16 cellular contexts compared by ENCODE assay signal in genomic region chr9:98866435-98867108, GRCh38. TPM values are rescaled to one million over a fixed set of nuclear protein-coding genes. Genes with fewer than 3 reads are reported as not detected.
DNase-seq lines count a peak whose midpoint lies in the region; ATAC-seq and TF ChIP-seq lines count a peak whose summit lies in the region.
"Had no signal": no experiment of that assay in that cellular context is flagged by ENCODE, and none has a peak within 500 bp of the region (broad histone marks: within the 10 kb centered on the region; RNA-seq: fewer than 3 reads in every experiment).

No MANE protein-coding gene starts in this region.

- H3K4me3 ChIP-seq in BJ (ENCODE audit: low read depth, low read length) (no peak overlapping the region), fibroblast of villous mesenchyme (ENCODE audit: low read depth, low read length) (no peak overlapping the region), gastrocnemius medialis (no peak overlapping the region)

- in situ Hi-C loops in gastrocnemius medialis (cut with MboI; ENCODE audit: low sequenced_read_pairs in 4 of 4): loop anchor here in 1 of 4 donors (10.0 kb wide), 1 partner anchor 128 kb away; no protein-coding TSS in a partner anchor

- ATAC-seq in gastrocnemius medialis (no peak), HG02588 (IDR thresholded peaks at IDR 0.05; ENCODE audit: unreplicated experiment) (no peak)

- DNase-seq in BJ (ENCODE audit: low read depth) (peak; percentile 51), OCI-M1 (lab: John Stamatoyannopoulos, UW) (peak; percentile 49), fibroblast of villous mesenchyme (ENCODE audit: low read depth) (peak; percentile 66), gastrocnemius medialis (no peak), DMS 273 (lab: John Stamatoyannopoulos, UW; ENCODE audit: unreplicated experiment) (no peak), mesothelial cell of epicardium (ENCODE audit: low spot score in 2 of 2, unreplicated experiment in 2 of 2) (no peak), NCI-H774 (lab: John Stamatoyannopoulos, UW) (no peak)
- DNase-seq: activated gamma-delta T cell treated with Interleukin-2 at 50 U/mL for 16 hours; DMS 273 treated with DMSO at 0.1 percent for 48 hours; naive thymus-derived CD4-positive, alpha-beta T cell; NCI-H1105; NCI-H82; SHP77 treated with DMSO at 0.1 percent for 48 hours; T-helper 2 cell had no signal

- H3K27ac ChIP-seq in gastrocnemius medialis: peak overlapping the region; percentile 61 to 74 (median 70)

- intact Hi-C loops in gastrocnemius medialis (cut with DNase I; ENCODE audit: low total_unique reads): no loop called here

- H3K27ac Mint-ChIP-seq in mesothelial cell of epicardium: no peak overlapping the region
- H3K27ac Mint-ChIP-seq: IgD-negative memory B cell; naive thymus-derived CD4-positive, alpha-beta T cell had no signal

- CTCF ChIA-PET in BJ (lab: Yijun Ruan, JAX): interaction anchor here (0.8 to 2.1 kb wide), 3 partner anchors 96 to 132 kb away, joined by 3 to 9 read pairs (median 4); no protein-coding TSS in a partner anchor

- no peaks in the 10 kb centered on the region for H3K4me1 Mint-ChIP-seq in mesothelial cell of epicardium

- TF ChIP-seq POLR2A in gastrocnemius medialis (IDR thresholded peaks at IDR 0.05): no peak

- H3K27me3 Mint-ChIP-seq in mesothelial cell of epicardium (ENCODE audit: low read depth): peaks cover 31% of the 10 kb centered on the region

- H3K4me1 ChIP-seq in gastrocnemius medialis: peaks cover 4 to 48% of the 10 kb centered on the region in 2 donors

- peaks cover 5% of the 10 kb centered on the region for H3K9me3 Mint-ChIP-seq in mesothelial cell of epicardium

- TF ChIP-seq CTCF in BJ (IDR thresholded peaks at IDR 0.05; ENCODE audit: insufficient read depth, low read depth, low read length) (no peak), fibroblast of villous mesenchyme (IDR thresholded peaks at IDR 0.05; ENCODE audit: insufficient read depth, low read depth, low read length) (no peak), gastrocnemius medialis (IDR thresholded peaks at IDR 0.05 in 4 of 5, conservative IDR thresholded peaks at IDR 0.05 in 1 of 5) (no peak), mesothelial cell of epicardium (IDR thresholded peaks at IDR 0.05; ENCODE audit: unreplicated experiment) (no peak)

- POLR2A ChIA-PET in BJ (lab: Charles Lee): interaction anchor here (0.8 kb wide), 1 partner anchor 92 kb away, joined by 3 read pairs; no protein-coding TSS in a partner anchor

- H3K36me3 ChIP-seq in BJ (ENCODE audit: control insufficient read depth, insufficient read depth, low read length) (no peaks in the 10 kb centered on the region), gastrocnemius medialis (no peaks in the 10 kb centered on the region)

- no peaks in the 10 kb centered on the region for H3K36me3 Mint-ChIP-seq in mesothelial cell of epicardium
- H3K36me3 Mint-ChIP-seq: naive thymus-derived CD4-positive, alpha-beta T cell had no signal

- no peaks in the 10 kb centered on the region for H3K27me3 ChIP-seq in BJ (ENCODE audit: control insufficient read depth, insufficient read depth, low read length)
- no peaks in the 10 kb centered on the region for H3K27me3 ChIP-seq in gastrocnemius medialis

- no peaks in the 10 kb centered on the region for H3K9me3 ChIP-seq in gastrocnemius medialis

- H3K4me3 Mint-ChIP-seq in mesothelial cell of epicardium: no peak overlapping the region
- H3K4me3 Mint-ChIP-seq: IgD-negative memory B cell; naive thymus-derived CD4-positive, alpha-beta T cell had no signal

RNA-seq across cellular contexts. Expression of gene GALNT12, which starts 59.1 kb away (rescaled TPM):
- polyA plus RNA-seq in BJ (2011; rRNA removed): 4.2 and 4.8 TPM in 2 replicates
- 1.3 and 3.1 TPM in 2 replicates for polyA minus RNA-seq in BJ (2011; rRNA and poly(A)+ RNA removed)
- total RNA-seq in fibroblast of villous mesenchyme (1.3 and 4.5 TPM in 2 replicates), gastrocnemius medialis (1 to 10 TPM in 2 of 4 donors, under 1 TPM in 2; 0.55 to 1.6 (median 1.1) TPM), mesothelial cell of epicardium (10.1 to 10.6 TPM (median 10.3 TPM) in 3 replicates)

Comparison
In these comparisons a context has a peak if more than half of its experiments do, and no peak if none do; other contexts are left out.
1. DNase-seq: peak in BJ (single experiment), OCI-M1 (single experiment) and fibroblast of villous mesenchyme (single experiment); none in gastrocnemius medialis (0 of 2), DMS 273 (single experiment), mesothelial cell of epicardium (0 of 2) and NCI-H774 (single experiment).